In the genomic region with DNA sequence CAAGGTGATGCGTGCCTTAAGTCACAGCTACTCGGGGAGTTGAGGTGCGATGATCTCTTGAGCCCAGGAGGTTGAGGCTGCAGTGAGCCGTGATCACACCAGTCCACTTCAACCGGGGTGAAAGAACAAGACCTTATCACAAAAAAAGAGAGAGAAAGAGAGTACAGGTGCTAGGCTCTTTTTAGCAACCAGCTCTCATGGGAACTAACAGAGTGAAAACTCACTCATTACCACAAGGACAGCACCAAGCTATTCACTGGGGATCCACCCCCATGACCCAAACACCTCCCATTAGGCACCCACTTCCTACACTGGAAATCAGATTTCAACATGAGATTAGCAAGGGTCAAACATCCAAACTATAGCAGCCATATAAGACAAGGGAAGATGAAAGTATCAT, we compare ENCODE assay signal across 15 cellular contexts.
DNase-seq lines count a peak whose midpoint lies in the region; ATAC-seq and TF ChIP-seq lines count a peak whose summit lies in the region.
"Had no signal": no experiment of that assay in that cellular context is flagged by ENCODE, and none has a peak within 500 bp of the region (broad histone marks: within the 10 kb centered on the region; RNA-seq: fewer than 3 reads in every experiment).

No MANE protein-coding gene starts in this region.

- no peaks in the 10 kb centered on the region for H3K9me3 ChIP-seq in esophagus muscularis mucosa
- H3K9me3 ChIP-seq: adrenal gland, SJCRH30 had no signal

- TF ChIP-seq POLR2A in esophagus muscularis mucosa (IDR thresholded peaks at IDR 0.05; ENCODE audit: low read depth): no peak

- peaks cover 5% of the 10 kb centered on the region for H3K27me3 Mint-ChIP-seq in glutamatergic neuron (ENCODE audit: unreplicated experiment)

- peak; percentile 79 for ATAC-seq in GM18907 (IDR thresholded peaks at IDR 0.05; ENCODE audit: unreplicated experiment)
- ATAC-seq in GM21576 (IDR thresholded peaks at IDR 0.05; ENCODE audit: unreplicated experiment): peak; percentile 82
- peak; percentile 80 for ATAC-seq in HG03060 (IDR thresholded peaks at IDR 0.05; ENCODE audit: low read depth, unreplicated experiment)
- ATAC-seq in esophagus mucosa: no peak

- DNase-seq in esophagus muscularis mucosa (ENCODE audit: extremely low spot score) (peak; percentile 26), NCI-H774 (lab: John Stamatoyannopoulos, UW) (no peak), NCI-H1092 (lab: John Stamatoyannopoulos, UW) (no peak), glutamatergic neuron (no peak)
- DNase-seq: adrenal gland; CD8-positive, alpha-beta memory T cell; dorsolateral prefrontal cortex; NCI-H1436 treated with DMSO at 0.1 percent for 48 hours; retina; SJCRH30 had no signal

- no peaks in the 10 kb centered on the region for H3K27me3 ChIP-seq in esophagus muscularis mucosa
- H3K27me3 ChIP-seq: adrenal gland, dorsolateral prefrontal cortex, SJCRH30 had no signal

- no peaks in the 10 kb centered on the region for H3K36me3 ChIP-seq in esophagus muscularis mucosa
- H3K36me3 ChIP-seq: adrenal gland, SJCRH30 had no signal

- peaks cover under 1% of the 10 kb centered on the region for H3K4me1 Mint-ChIP-seq in glutamatergic neuron (ENCODE audit: low read depth, unreplicated experiment)
- H3K4me1 Mint-ChIP-seq: CD8-positive, alpha-beta memory T cell had no signal

- no peak for TF ChIP-seq EP300 in esophagus muscularis mucosa (IDR thresholded peaks at IDR 0.05)

- H3K4me3 Mint-ChIP-seq in glutamatergic neuron (ENCODE audit: unreplicated experiment): no peak overlapping the region
- H3K4me3 Mint-ChIP-seq: CD8-positive, alpha-beta memory T cell had no signal

- peaks cover 0 to 17% (median 13%) of the 10 kb centered on the region in 4 donors for H3K4me1 ChIP-seq in esophagus muscularis mucosa
- H3K4me1 ChIP-seq: adrenal gland, SJCRH30 had no signal

- TF ChIP-seq CTCF in esophagus muscularis mucosa (IDR thresholded peaks at IDR 0.05) (no peak), glutamatergic neuron (IDR thresholded peaks at IDR 0.05; ENCODE audit: partially characterized antibody, unreplicated experiment) (no peak)

- H3K36me3 Mint-ChIP-seq in glutamatergic neuron (ENCODE audit: unreplicated experiment): peaks cover 8% of the 10 kb centered on the region
- H3K36me3 Mint-ChIP-seq: CD8-positive, alpha-beta memory T cell had no signal

- H3K4me3 ChIP-seq in esophagus muscularis mucosa: no peak overlapping the region
- H3K4me3 ChIP-seq: adrenal gland, dorsolateral prefrontal cortex, SJCRH30 had no signal

- H3K27ac ChIP-seq in esophagus muscularis mucosa (replicated peaks in 1 of 4): no peak overlapping the region
- H3K27ac ChIP-seq: adrenal gland, dorsolateral prefrontal cortex, SJCRH30, VCaP had no signal

- H3K9me3 Mint-ChIP-seq in glutamatergic neuron (ENCODE audit: unreplicated experiment): peaks cover 4% of the 10 kb centered on the region
- H3K9me3 Mint-ChIP-seq: CD8-positive, alpha-beta memory T cell had no signal

- intact Hi-C loops in esophagus muscularis mucosa (cut with DNase I): no loop called here

- H3K27ac Mint-ChIP-seq in glutamatergic neuron (ENCODE audit: unreplicated experiment): no peak overlapping the region
- H3K27ac Mint-ChIP-seq: CD8-positive, alpha-beta memory T cell had no signal

- 99% methylated on average over 5 of the region's 5 CpGs for WGBS in esophagus muscularis mucosa
